In the genomic region with DNA sequence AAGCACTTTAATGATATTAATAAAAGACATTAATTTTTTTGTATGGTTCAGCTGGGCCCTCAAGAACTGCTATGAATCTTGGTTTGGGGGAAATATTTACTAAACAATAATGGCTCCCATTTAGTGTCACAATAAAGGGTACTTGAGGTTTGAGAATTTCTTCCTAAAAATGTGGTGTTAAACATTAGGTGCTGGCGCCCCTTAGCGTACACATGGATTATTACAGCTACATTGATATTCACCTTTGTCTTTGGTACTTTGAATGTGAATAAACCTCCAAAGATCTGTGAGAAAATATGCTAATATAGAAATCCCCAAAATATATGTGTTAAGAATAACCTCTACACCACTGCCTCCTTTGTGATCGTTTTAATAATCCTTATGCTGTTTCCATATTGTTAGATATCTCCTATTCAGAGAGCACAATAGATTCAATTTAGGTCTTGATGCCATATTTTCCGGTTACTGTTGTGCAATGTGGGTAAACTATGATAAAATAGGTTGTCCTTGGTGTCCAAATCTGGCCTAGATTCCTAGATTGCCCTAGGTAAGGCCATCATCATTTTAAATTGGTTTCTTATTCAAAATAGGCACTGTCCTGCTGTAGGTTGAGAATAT, we compare ENCODE assay signal across 1 cellular context.
TF ChIP-seq lines count a peak whose summit lies in the region.

No MANE protein-coding gene starts in this region.

TF ChIP-seq in GM23338, 12 proteins besides CTCF, POLR2A, EP300 and RAD21 (continued from another document):
- TF ChIP-seq, protein P1, sequence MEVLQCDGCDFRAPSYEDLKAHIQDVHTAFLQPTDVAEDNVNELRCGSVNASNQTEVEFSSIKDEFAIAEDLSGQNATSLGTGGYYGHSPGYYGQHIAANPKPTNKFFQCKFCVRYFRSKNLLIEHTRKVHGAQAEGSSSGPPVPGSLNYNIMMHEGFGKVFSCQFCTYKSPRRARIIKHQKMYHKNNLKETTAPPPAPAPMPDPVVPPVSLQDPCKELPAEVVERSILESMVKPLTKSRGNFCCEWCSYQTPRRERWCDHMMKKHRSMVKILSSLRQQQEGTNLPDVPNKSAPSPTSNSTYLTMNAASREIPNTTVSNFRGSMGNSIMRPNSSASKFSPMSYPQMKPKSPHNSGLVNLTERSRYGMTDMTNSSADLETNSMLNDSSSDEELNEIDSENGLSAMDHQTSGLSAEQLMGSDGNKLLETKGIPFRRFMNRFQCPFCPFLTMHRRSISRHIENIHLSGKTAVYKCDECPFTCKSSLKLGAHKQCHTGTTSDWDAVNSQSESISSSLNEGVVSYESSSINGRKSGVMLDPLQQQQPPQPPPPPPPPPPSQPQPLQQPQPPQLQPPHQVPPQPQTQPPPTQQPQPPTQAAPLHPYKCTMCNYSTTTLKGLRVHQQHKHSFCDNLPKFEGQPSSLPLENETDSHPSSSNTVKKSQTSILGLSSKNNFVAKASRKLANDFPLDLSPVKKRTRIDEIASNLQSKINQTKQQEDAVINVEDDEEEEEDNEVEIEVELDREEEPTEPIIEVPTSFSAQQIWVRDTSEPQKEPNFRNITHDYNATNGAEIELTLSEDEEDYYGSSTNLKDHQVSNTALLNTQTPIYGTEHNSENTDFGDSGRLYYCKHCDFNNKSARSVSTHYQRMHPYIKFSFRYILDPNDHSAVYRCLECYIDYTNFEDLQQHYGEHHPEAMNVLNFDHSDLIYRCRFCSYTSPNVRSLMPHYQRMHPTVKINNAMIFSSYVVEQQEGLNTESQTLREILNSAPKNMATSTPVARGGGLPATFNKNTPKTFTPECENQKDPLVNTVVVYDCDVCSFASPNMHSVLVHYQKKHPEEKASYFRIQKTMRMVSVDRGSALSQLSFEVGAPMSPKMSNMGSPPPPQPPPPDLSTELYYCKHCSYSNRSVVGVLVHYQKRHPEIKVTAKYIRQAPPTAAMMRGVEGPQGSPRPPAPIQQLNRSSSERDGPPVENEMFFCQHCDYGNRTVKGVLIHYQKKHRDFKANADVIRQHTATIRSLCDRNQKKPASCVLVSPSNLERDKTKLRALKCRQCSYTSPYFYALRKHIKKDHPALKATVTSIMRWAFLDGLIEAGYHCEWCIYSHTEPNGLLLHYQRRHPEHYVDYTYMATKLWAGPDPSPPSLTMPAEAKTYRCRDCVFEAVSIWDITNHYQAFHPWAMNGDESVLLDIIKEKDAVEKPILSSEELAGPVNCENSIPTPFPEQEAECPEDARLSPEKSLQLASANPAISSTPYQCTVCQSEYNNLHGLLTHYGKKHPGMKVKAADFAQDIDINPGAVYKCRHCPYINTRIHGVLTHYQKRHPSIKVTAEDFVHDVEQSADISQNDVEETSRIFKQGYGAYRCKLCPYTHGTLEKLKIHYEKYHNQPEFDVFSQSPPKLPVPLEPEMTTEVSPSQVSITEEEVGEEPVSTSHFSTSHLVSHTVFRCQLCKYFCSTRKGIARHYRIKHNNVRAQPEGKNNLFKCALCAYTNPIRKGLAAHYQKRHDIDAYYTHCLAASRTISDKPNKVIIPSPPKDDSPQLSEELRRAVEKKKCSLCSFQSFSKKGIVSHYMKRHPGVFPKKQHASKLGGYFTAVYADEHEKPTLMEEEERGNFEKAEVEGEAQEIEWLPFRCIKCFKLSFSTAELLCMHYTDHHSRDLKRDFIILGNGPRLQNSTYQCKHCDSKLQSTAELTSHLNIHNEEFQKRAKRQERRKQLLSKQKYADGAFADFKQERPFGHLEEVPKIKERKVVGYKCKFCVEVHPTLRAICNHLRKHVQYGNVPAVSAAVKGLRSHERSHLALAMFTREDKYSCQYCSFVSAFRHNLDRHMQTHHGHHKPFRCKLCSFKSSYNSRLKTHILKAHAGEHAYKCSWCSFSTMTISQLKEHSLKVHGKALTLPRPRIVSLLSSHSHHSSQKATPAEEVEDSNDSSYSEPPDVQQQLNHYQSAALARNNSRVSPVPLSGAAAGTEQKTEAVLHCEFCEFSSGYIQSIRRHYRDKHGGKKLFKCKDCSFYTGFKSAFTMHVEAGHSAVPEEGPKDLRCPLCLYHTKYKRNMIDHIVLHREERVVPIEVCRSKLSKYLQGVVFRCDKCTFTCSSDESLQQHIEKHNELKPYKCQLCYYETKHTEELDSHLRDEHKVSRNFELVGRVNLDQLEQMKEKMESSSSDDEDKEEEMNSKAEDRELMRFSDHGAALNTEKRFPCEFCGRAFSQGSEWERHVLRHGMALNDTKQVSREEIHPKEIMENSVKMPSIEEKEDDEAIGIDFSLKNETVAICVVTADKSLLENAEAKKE (CRISPR knock-in tag; IDR thresholded peaks at IDR 0.05): no peak
- TF ChIP-seq ZNF331 (CRISPR knock-in tag; IDR thresholded peaks at IDR 0.05; ENCODE audit: low read depth): no peak
